Comparison of ENCODE assay signal across 8 cellular contexts in the genomic region with DNA sequence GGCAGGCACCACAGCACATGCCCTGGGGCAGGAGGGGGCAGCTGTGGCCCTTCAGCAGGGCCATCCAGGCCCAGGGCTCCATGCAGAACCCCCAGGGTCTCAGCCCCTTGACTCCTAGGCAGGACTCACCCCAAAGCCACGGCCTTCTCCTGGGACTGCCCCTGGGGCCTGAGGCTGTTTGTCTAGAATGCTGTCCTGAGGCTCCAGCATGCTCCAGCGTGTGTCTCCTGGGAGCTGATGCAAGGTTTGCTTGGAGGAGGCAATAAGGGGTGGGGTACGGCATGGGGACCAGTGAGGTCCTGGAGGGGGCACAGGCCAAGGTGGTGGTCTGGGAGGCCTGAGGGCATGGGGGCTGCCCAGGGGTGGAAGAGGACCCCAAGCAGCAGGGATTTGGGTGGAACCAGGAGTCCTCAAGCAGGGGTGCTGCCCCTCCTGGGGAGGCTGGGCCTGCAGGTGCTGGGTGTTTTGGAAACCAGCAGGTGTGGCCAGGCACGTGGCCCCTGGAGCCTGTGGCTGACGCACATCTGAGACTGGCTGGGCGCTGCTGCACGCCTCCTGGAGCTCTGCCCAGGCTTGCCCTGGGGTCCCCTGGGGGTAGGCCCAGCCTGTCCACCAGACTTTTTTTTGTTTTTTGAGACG. TPM values are rescaled to one million over a fixed set of nuclear protein-coding genes. Genes with fewer than 3 reads are reported as not detected.
DNase-seq lines count a peak whose midpoint lies in the region; ATAC-seq and TF ChIP-seq lines count a peak whose summit lies in the region.
"Had no signal": no experiment of that assay in that cellular context is flagged by ENCODE, and none has a peak within 500 bp of the region (broad histone marks: within the 10 kb centered on the region; RNA-seq: fewer than 3 reads in every experiment).

No MANE protein-coding gene starts in this region.

- TF ChIP-seq CTCF in activated B cell treated with CpG ODN at 0.5 μM for 24 hours (IDR thresholded peaks at IDR 0.05), result no peak

- H3K27me3 Mint-ChIP-seq in activated B cell treated with CpG ODN at 0.5 μM for 24 hours, result no peaks in the 10 kb centered on the region
- H3K27me3 Mint-ChIP-seq in natural killer cell treated with Interleukin-12 subunit alpha and Interleukin-12 subunit beta and Interleukin-15 and Interleukin-18, amount 100 ng/mL, for 72 hours, result no peaks in the 10 kb centered on the region

- ATAC-seq in HG03196 (IDR thresholded peaks at IDR 0.05; ENCODE audit: unreplicated experiment), result peak; percentile 37
- peak; percentile 14 for ATAC-seq in activated B cell treated with CpG ODN at 0.5 μM for 24 hours (ENCODE audit: low read depth)
- no peak for ATAC-seq in natural killer cell treated with Interleukin-12 subunit alpha and Interleukin-12 subunit beta and Interleukin-15 and Interleukin-18, amount 100 ng/mL, for 72 hours
- ATAC-seq in GM18873 (IDR thresholded peaks at IDR 0.05; ENCODE audit: low FRiP score, unreplicated experiment), result no peak

- H3K9me3 Mint-ChIP-seq in activated B cell treated with CpG ODN at 0.5 μM for 24 hours, result no peaks in the 10 kb centered on the region
- no peaks in the 10 kb centered on the region for H3K9me3 Mint-ChIP-seq in natural killer cell treated with Interleukin-12 subunit alpha and Interleukin-12 subunit beta and Interleukin-15 and Interleukin-18, amount 100 ng/mL, for 72 hours

- DNase-seq in EH (ENCODE audit: low read depth), result peak; percentile 18
- peak; percentile 38 for DNase-seq in activated B cell treated with CpG ODN at 0.5 μM for 24 hours
- DNase-seq in natural killer cell treated with Interleukin-12 subunit alpha and Interleukin-12 subunit beta and Interleukin-15 and Interleukin-18, amount 100 ng/mL, for 72 hours (ENCODE audit: low spot score), result peak; percentile 51
- DNase-seq in hippocampal formation (lab: John Stamatoyannopoulos, UW), result no peak
- no peak for DNase-seq in NCI-H2081 treated with DMSO at 0.1 percent for 48 hours (lab: John Stamatoyannopoulos, UW)
- DNase-seq: effector CD8-positive, alpha-beta T cell had no signal

- intact Hi-C loops in activated B cell treated with CpG ODN at 0.5 μM for 24 hours (cut with micrococcal nuclease), result loop anchor here (5.0 to 10.0 kb wide), 7 partner anchors 65 to 502 kb away; partner anchors contain the start of genes CDK11A, CDK11B, MMP23B and MRPL20

- H3K27ac Mint-ChIP-seq in activated B cell treated with CpG ODN at 0.5 μM for 24 hours, result peak overlapping the region; percentile 46
- H3K27ac Mint-ChIP-seq in natural killer cell treated with Interleukin-12 subunit alpha and Interleukin-12 subunit beta and Interleukin-15 and Interleukin-18, amount 100 ng/mL, for 72 hours, result no peak overlapping the region

- H3K4me3 Mint-ChIP-seq in activated B cell treated with CpG ODN at 0.5 μM for 24 hours, result peak overlapping the region; percentile 78
- no peak overlapping the region for H3K4me3 Mint-ChIP-seq in natural killer cell treated with Interleukin-12 subunit alpha and Interleukin-12 subunit beta and Interleukin-15 and Interleukin-18, amount 100 ng/mL, for 72 hours

- CTCF ChIA-PET in activated B cell treated with CpG ODN at 0.5 μM for 24 hours (lab: Charles Lee), result interaction anchor here (1.9 to 2.9 kb wide), 3 partner anchors 86 to 128 kb away, joined by 6 to 19 read pairs (median 17); partner anchors contain the start of gene NADK

- POLR2A ChIA-PET in activated B cell treated with CpG ODN at 0.5 μM for 24 hours (lab: Charles Lee), result interaction anchor here (0.7 to 2.9 kb wide), 4 partner anchors 15 to 128 kb away, joined by 3 to 29 read pairs (median 10); no protein-coding TSS in a partner anchor

- H3K36me3 Mint-ChIP-seq in activated B cell treated with CpG ODN at 0.5 μM for 24 hours (ENCODE audit: low read depth), result no peaks in the 10 kb centered on the region
- H3K36me3 Mint-ChIP-seq in natural killer cell treated with Interleukin-12 subunit alpha and Interleukin-12 subunit beta and Interleukin-15 and Interleukin-18, amount 100 ng/mL, for 72 hours, result no peaks in the 10 kb centered on the region

- H3K4me1 Mint-ChIP-seq in activated B cell treated with CpG ODN at 0.5 μM for 24 hours, result peaks cover 26% of the 10 kb centered on the region
- peaks cover 13 to 16% of the 10 kb centered on the region in 2 donors for H3K4me1 Mint-ChIP-seq in natural killer cell treated with Interleukin-12 subunit alpha and Interleukin-12 subunit beta and Interleukin-15 and Interleukin-18, amount 100 ng/mL, for 72 hours (ENCODE audit: low read depth in 2 of 2)

RNA-seq across cellular contexts. Expression of gene CALML6, which starts 7.8 kb away (rescaled TPM):
- 0.73 and 1.3 TPM in 2 replicates for total RNA-seq in activated B cell treated with CpG ODN at 0.5 μM for 24 hours
- total RNA-seq in natural killer cell treated with Interleukin-12 subunit alpha and Interleukin-12 subunit beta and Interleukin-15 and Interleukin-18, amount 100 ng/mL, for 72 hours, result 1 to 10 TPM in 1 of 2 donors, under 1 TPM in 1; 1.00 to 1.2 TPM

RNA-seq across cellular contexts. Expression of gene TMEM52, which starts 11.9 kb away (rescaled TPM):
- 0.29 and 0.51 TPM in 2 replicates for total RNA-seq in activated B cell treated with CpG ODN at 0.5 μM for 24 hours
- under 1 TPM in 1 of 2 donors, not detected in 1; 0.43 TPM for total RNA-seq in natural killer cell treated with Interleukin-12 subunit alpha and Interleukin-12 subunit beta and Interleukin-15 and Interleukin-18, amount 100 ng/mL, for 72 hours

RNA-seq across cellular contexts. Expression of gene GNB1, which starts 16.3 kb away (rescaled TPM):
- 266 and 302 TPM in 2 replicates for total RNA-seq in activated B cell treated with CpG ODN at 0.5 μM for 24 hours
- 100 to 1,000 TPM; 361 to 446 TPM for total RNA-seq in natural killer cell treated with Interleukin-12 subunit alpha and Interleukin-12 subunit beta and Interleukin-15 and Interleukin-18, amount 100 ng/mL, for 72 hours

Comparison
In these comparisons a context has a peak if more than half of its experiments do, and no peak if none do; other contexts are left out.
1. DNase-seq: peak in EH (single experiment), activated B cell treated with CpG ODN at 0.5 μM for 24 hours (single experiment) and natural killer cell treated with Interleukin-12 subunit alpha and Interleukin-12 subunit beta and Interleukin-15 and Interleukin-18, amount 100 ng/mL, for 72 hours (single experiment); none in hippocampal formation (0 of 2) and NCI-H2081 treated with DMSO at 0.1 percent for 48 hours (single experiment).
2. ATAC-seq: peak in HG03196 (single experiment) and activated B cell treated with CpG ODN at 0.5 μM for 24 hours (single experiment); none in natural killer cell treated with Interleukin-12 subunit alpha and Interleukin-12 subunit beta and Interleukin-15 and Interleukin-18, amount 100 ng/mL, for 72 hours (0 of 2) and GM18873 (single experiment).